15 cellular contexts compared by ENCODE assay signal in genomic region chr16:74771656-74772315, GRCh38. TPM values are rescaled to one million over a fixed set of nuclear protein-coding genes. Genes with fewer than 3 reads are reported as not detected.
DNase-seq lines count a peak whose midpoint lies in the region; ATAC-seq and TF ChIP-seq lines count a peak whose summit lies in the region.
"Had no signal": no experiment of that assay in that cellular context is flagged by ENCODE, and none has a peak within 500 bp of the region (broad histone marks: within the 10 kb centered on the region; RNA-seq: fewer than 3 reads in every experiment).

No MANE protein-coding gene starts in this region.

- H3K27ac ChIP-seq in caudate nucleus (ENCODE audit: low read depth, low read length) (peak overlapping the region; percentile 68), coronary artery (no peak overlapping the region), prostate gland (no peak overlapping the region)
- H3K27ac ChIP-seq: spleen had no signal

- no peaks in the 10 kb centered on the region for H3K4me1 ChIP-seq in prostate gland (replicated peaks)

- intact Hi-C loops in prostate gland (cut with DNase I) = no loop called here

- H3K27me3 ChIP-seq in prostate gland (replicated peaks; ENCODE audit: insufficient read depth) = no peaks in the 10 kb centered on the region

- WGBS in prostate gland = 68% methylated on average over 11 of the region's 11 CpGs

- no peak for TF ChIP-seq POLR2A in prostate gland (IDR thresholded peaks at IDR 0.05)

- no peak overlapping the region for H3K4me3 ChIP-seq in coronary artery
- no peak overlapping the region for H3K4me3 ChIP-seq in prostate gland
- H3K4me3 ChIP-seq: spleen had no signal

- H3K9me3 ChIP-seq in prostate gland = no peaks in the 10 kb centered on the region
- H3K9me3 ChIP-seq: spleen had no signal

- TF ChIP-seq CTCF in coronary artery (IDR thresholded peaks at IDR 0.05) (no peak), prostate gland (IDR thresholded peaks at IDR 0.05) (no peak)

- H3K36me3 ChIP-seq in prostate gland = no peaks in the 10 kb centered on the region
- H3K36me3 ChIP-seq: spleen had no signal

- ATAC-seq in GM18519 (IDR thresholded peaks at IDR 0.05; ENCODE audit: low FRiP score, unreplicated experiment) (peak; percentile 54), GM21423 (IDR thresholded peaks at IDR 0.05; ENCODE audit: unreplicated experiment) (peak; percentile 70), HG03095 (IDR thresholded peaks at IDR 0.05; ENCODE audit: unreplicated experiment) (peak; percentile 73)
- ATAC-seq: WTC11 had no signal

- DNase-seq in caudate nucleus (lab: John Stamatoyannopoulos, UW) = no peak
- DNase-seq in coronary artery (ENCODE audit: low spot score) = no peak
- DNase-seq in NCI-H526 treated with DMSO at 0.1 percent for 48 hours (lab: John Stamatoyannopoulos, UW) = no peak
- DNase-seq in HuH-7 (ENCODE audit: low spot score) = no peak
- no peak for DNase-seq in prostate gland (ENCODE audit: low spot score)
- DNase-seq: activated naive CD4-positive, alpha-beta T cell treated with anti-CD3 and anti-CD28 coated beads for 36 hours; HCEC 1CT; MM.1S; OCI-M1; spleen had no signal

RNA-seq across cellular contexts. Expression of gene FA2H, which starts 2.8 kb away (rescaled TPM):
- total RNA-seq in prostate gland = 1 to 10 TPM; 3.0 to 4.5 TPM
- total RNA-seq: dermis microvascular lymphatic vessel endothelial cell had no signal
